36 cellular contexts compared by ENCODE assay signal in the genomic region with DNA sequence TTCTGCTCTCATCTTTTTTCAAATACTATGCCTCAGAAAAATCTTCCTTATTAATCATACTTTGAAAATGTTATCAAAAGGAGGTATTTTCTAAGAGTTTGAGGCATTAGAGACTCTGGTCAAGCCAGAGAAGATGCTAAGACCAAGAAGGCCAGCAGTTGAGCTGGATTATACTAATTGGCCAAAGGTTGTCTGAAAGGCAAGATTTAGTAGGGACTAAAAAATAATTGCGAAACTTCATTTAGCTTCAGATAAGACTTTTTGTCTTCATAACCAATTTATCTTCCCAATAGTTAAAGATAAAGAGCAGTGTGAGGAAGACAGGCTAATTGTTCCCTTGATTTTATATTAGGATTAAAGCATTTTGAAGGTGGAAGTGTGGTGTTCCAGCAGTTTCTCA.
"Had no signal": no experiment of that assay in that cellular context is flagged by ENCODE, and none has a peak within 500 bp of the region (broad histone marks: within the 10 kb centered on the region; RNA-seq: fewer than 3 reads in every experiment).

No MANE protein-coding gene starts in this region.

- ATAC-seq: activated CD8-positive, alpha-beta T cell treated with anti-CD3 and anti-CD28 coated beads for 36 hours; activated naive CD4-positive, alpha-beta T cell treated with anti-CD3 and anti-CD28 coated beads, Interleukin-2, amount 50 U/mL, for 72 hours; activated T-cell treated with anti-CD3 and anti-CD28 coated beads, Interleukin-2, amount 50 U/mL, for 4 hours; activated T-cell treated with anti-CD3 and anti-CD28 coated beads, Interleukin-2, amount 50 U/mL, for 72 hours; activated T-helper 17 cell treated with anti-CD3 and anti-CD28 coated beads, Interleukin-2, amount 50 U/mL, for 72 hours had no signal

- H3K4me3 Mint-ChIP-seq: activated B cell treated with CpG ODN at 0.5 μM for 24 hours; activated CD4-positive, alpha-beta memory T cell treated with anti-CD3 and anti-CD28 coated beads for 36 hours; activated CD4-positive, alpha-beta T cell treated with anti-CD3 and anti-CD28 coated beads, Interleukin-2, amount 10 ng/mL, durations not matched to agents 24 days and 14 days; activated CD8-positive, alpha-beta T cell treated with anti-CD3 and anti-CD28 coated beads for 36 hours; activated naive CD4-positive, alpha-beta T cell treated with anti-CD3 and anti-CD28 coated beads for 36 hours; activated naive CD8-positive, alpha-beta T cell treated with anti-CD3 and anti-CD28 coated beads for 36 hours; activated T-cell treated with anti-CD3 and anti-CD28 coated beads, Interleukin-2, amount 50 U/mL, for 4 hours; activated T-cell treated with anti-CD3 and anti-CD28 coated beads, Interleukin-2, amount 50 U/mL, for 72 hours; activated T-helper 1 cell treated with anti-CD3 and anti-CD28 coated beads, Interleukin-12 subunit alpha, Interleukin-12 subunit beta, Interleukin-2, Interleukin-4 antibody, amounts not matched to agents 30 ng/mL and 10 ng/mL and 1 ng/mL, durations not matched to agents 14 hours and 24 hours and 36 hours; activated T-helper 17 cell treated with anti-CD3 and anti-CD28 coated beads, Interleukin-2, amount 50 U/mL, for 72 hours; brain; central memory CD8-positive, alpha-beta T cell; T-helper 1 cell treated with Interleukin-12 subunit alpha and Interleukin-12 subunit beta and Interleukin-4 antibody, amounts not matched to agents 30 μg/mL and 1 μg/mL, for 36 hours; T-helper 2 cell treated with Interferon-gamma antibody and Interleukin-4, amounts not matched to agents 5 μg/mL and 100 μg/mL, for 36 hours had no signal

- H3K36me3 ChIP-seq: adrenal gland, ascending aorta, cardiac muscle cell had no signal

- H3K4me3 ChIP-seq: adrenal gland, ascending aorta, cardiac muscle cell had no signal

- H3K4me1 Mint-ChIP-seq: activated B cell treated with CpG ODN at 0.5 μM for 24 hours; activated CD4-positive, alpha-beta T cell treated with anti-CD3 and anti-CD28 coated beads, Interleukin-2, amount 10 ng/mL, durations not matched to agents 24 days and 14 days; activated naive CD8-positive, alpha-beta T cell treated with anti-CD3 and anti-CD28 coated beads for 36 hours; activated T-helper 17 cell treated with anti-CD3 and anti-CD28 coated beads, Interleukin-2, amount 50 U/mL, for 72 hours; brain; central memory CD8-positive, alpha-beta T cell had no signal

- H3K27ac Mint-ChIP-seq: activated B cell treated with CpG ODN at 0.5 μM for 24 hours; activated CD4-positive, alpha-beta memory T cell treated with anti-CD3 and anti-CD28 coated beads for 36 hours; activated CD4-positive, alpha-beta T cell treated with anti-CD3 and anti-CD28 coated beads, Interleukin-2, amount 10 ng/mL, durations not matched to agents 24 days and 14 days; activated CD8-positive, alpha-beta T cell treated with anti-CD3 and anti-CD28 coated beads for 36 hours; activated naive CD4-positive, alpha-beta T cell treated with anti-CD3 and anti-CD28 coated beads for 36 hours; activated naive CD4-positive, alpha-beta T cell treated with anti-CD3 and anti-CD28 coated beads, Interleukin-2, amount 50 U/mL, for 72 hours; activated naive CD8-positive, alpha-beta T cell treated with anti-CD3 and anti-CD28 coated beads for 36 hours; activated T-cell treated with anti-CD3 and anti-CD28 coated beads, Interleukin-2, amount 50 U/mL, for 72 hours; activated T-helper 1 cell treated with anti-CD3 and anti-CD28 coated beads, Interleukin-12 subunit alpha, Interleukin-12 subunit beta, Interleukin-2, Interleukin-4 antibody, amounts not matched to agents 30 ng/mL and 10 ng/mL and 1 ng/mL, durations not matched to agents 14 hours and 24 hours and 36 hours; activated T-helper 17 cell treated with anti-CD3 and anti-CD28 coated beads, Interleukin-2, amount 50 U/mL, for 72 hours; brain; T-helper 1 cell treated with Interleukin-12 subunit alpha and Interleukin-12 subunit beta and Interleukin-4 antibody, amounts not matched to agents 30 μg/mL and 1 μg/mL, for 36 hours; T-helper 2 cell treated with Interferon-gamma antibody and Interleukin-4, amounts not matched to agents 5 μg/mL and 100 μg/mL, for 36 hours had no signal

- H3K4me1 ChIP-seq: adrenal gland, ascending aorta had no signal

- H3K27me3 ChIP-seq: adrenal gland, ascending aorta, cardiac muscle cell had no signal

- H3K9me3 ChIP-seq: adrenal gland, ascending aorta had no signal

- H3K9me3 Mint-ChIP-seq: activated CD4-positive, alpha-beta memory T cell treated with anti-CD3 and anti-CD28 coated beads for 36 hours; brain had no signal

- H3K27ac ChIP-seq: adrenal gland, ascending aorta, cardiac muscle cell, VCaP had no signal

- H3K36me3 Mint-ChIP-seq: activated CD4-positive, alpha-beta memory T cell treated with anti-CD3 and anti-CD28 coated beads for 36 hours; activated naive CD4-positive, alpha-beta T cell treated with anti-CD3 and anti-CD28 coated beads, Interleukin-2, amount 50 U/mL, for 72 hours; activated naive CD8-positive, alpha-beta T cell treated with anti-CD3 and anti-CD28 coated beads for 36 hours; brain had no signal

- DNase-seq: activated B cell treated with CpG ODN at 0.5 μM for 24 hours; activated CD4-positive, alpha-beta memory T cell treated with anti-CD3 and anti-CD28 coated beads for 36 hours; activated CD4-positive, alpha-beta T cell treated with anti-CD3 and anti-CD28 coated beads for 4 hours; activated CD4-positive, alpha-beta T cell treated with anti-CD3 and anti-CD28 coated beads, Interleukin-2, amount 10 ng/mL, durations not matched to agents 24 days and 14 days; activated CD4-positive, alpha-beta T cell treated with anti-CD3 and anti-CD28 coated beads, Interleukin-2, amount 50 U/mL, for 1 hour; activated CD4-positive, alpha-beta T cell treated with anti-CD3 and anti-CD28 coated beads, Interleukin-2, amount 50 U/mL, for 4 hours; activated CD4-positive, CD25-positive, alpha-beta regulatory T cell treated with anti-CD3 and anti-CD28 coated beads, Interleukin-2, amount 50 U/mL, for 72 hours; activated CD8-positive, alpha-beta memory T cell treated with anti-CD3 and anti-CD28 coated beads, Interleukin-2, amount 50 U/mL, for 4 hours; activated CD8-positive, alpha-beta T cell treated with anti-CD3 and anti-CD28 coated beads for 36 hours; activated effector memory CD4-positive, alpha-beta T cell treated with anti-CD3 and anti-CD28 coated beads, Interleukin-2, amount 50 U/mL, for 16 hours; activated gamma-delta T cell treated with Interleukin-2 at 50 U/mL for 16 hours; activated naive CD4-positive, alpha-beta T cell; activated naive CD4-positive, alpha-beta T cell treated with anti-CD3 and anti-CD28 coated beads for 36 hours; activated naive CD4-positive, alpha-beta T cell treated with anti-CD3 and anti-CD28 coated beads, Interleukin-2, amount 50 U/mL, for 16 hours; activated naive CD8-positive, alpha-beta T cell treated with anti-CD3 and anti-CD28 coated beads for 36 hours; activated T-cell treated with anti-CD3 and anti-CD28 coated beads for 4 hours; activated T-cell treated with anti-CD3 and anti-CD28 coated beads, Interleukin-2, amount 50 U/mL, for 1 hour; activated T-cell treated with anti-CD3 and anti-CD28 coated beads, Interleukin-2, amount 50 U/mL, for 4 hours; activated T-cell treated with anti-CD3 and anti-CD28 coated beads, Interleukin-2, amount 50 U/mL, for 72 hours; adrenal gland; amygdala; anterior cingulate cortex; caudate nucleus; cerebellar nuclear complex; T-helper 2 cell; T-helper 9 cell had no signal

- H3K27me3 Mint-ChIP-seq: activated B cell treated with CpG ODN at 0.5 μM for 24 hours; activated CD4-positive, alpha-beta memory T cell treated with anti-CD3 and anti-CD28 coated beads for 36 hours; activated CD4-positive, alpha-beta T cell treated with anti-CD3 and anti-CD28 coated beads, Interleukin-2, amount 10 ng/mL, durations not matched to agents 24 days and 14 days; activated CD8-positive, alpha-beta T cell treated with anti-CD3 and anti-CD28 coated beads for 36 hours; activated naive CD8-positive, alpha-beta T cell treated with anti-CD3 and anti-CD28 coated beads for 36 hours; activated T-helper 17 cell treated with anti-CD3 and anti-CD28 coated beads, Interleukin-2, amount 50 U/mL, for 72 hours; brain; central memory CD8-positive, alpha-beta T cell had no signal
